In genomic region chr11:83249972-83250593, GRCh38 we compare ENCODE assay signal across 8 cellular contexts.
DNase-seq lines count a peak whose midpoint lies in the region; ATAC-seq and TF ChIP-seq lines count a peak whose summit lies in the region.

No MANE protein-coding gene starts in this region.

- H3K27me3 Mint-ChIP-seq in stimulated activated naive CD8-positive, alpha-beta T cell treated with anti-CD3 and anti-CD28 coated beads, Interleukin-15, amount 100 ng/mL, for 72 hours: no peaks in the 10 kb centered on the region

- CTCF ChIA-PET in AG04449 (lab: Yijun Ruan, JAX): interaction anchor here (0.7 to 4.7 kb wide), 36 partner anchors 8 to 577 kb away, joined by 3 to 94 read pairs (median 5); partner anchors contain the start of genes DDIAS and PRCP

- no peak overlapping the region for H3K27ac Mint-ChIP-seq in stimulated activated naive CD8-positive, alpha-beta T cell treated with anti-CD3 and anti-CD28 coated beads, Interleukin-15, amount 100 ng/mL, for 72 hours

- H3K4me3 ChIP-seq in AG04449 (ENCODE audit: low read depth, low read length): no peak overlapping the region

- H3K4me1 Mint-ChIP-seq in stimulated activated naive CD8-positive, alpha-beta T cell treated with anti-CD3 and anti-CD28 coated beads, Interleukin-15, amount 100 ng/mL, for 72 hours: peaks cover 7% of the 10 kb centered on the region

- H3K9me3 Mint-ChIP-seq in stimulated activated naive CD8-positive, alpha-beta T cell treated with anti-CD3 and anti-CD28 coated beads, Interleukin-15, amount 100 ng/mL, for 72 hours: no peaks in the 10 kb centered on the region

- DNase-seq in AG04449 (ENCODE audit: low read depth, low spot score) (no peak), ELR (ENCODE audit: low read depth) (peak; percentile 70), HCEC 1CT (peak; percentile 40), MV-4-11 (lab: John Stamatoyannopoulos, UW) (peak; percentile 10), amniotic epithelial cell (ENCODE audit: low read depth) (peak; percentile 53), hepatic stellate cell (ENCODE audit: low spot score) (peak; percentile 45), activated gamma-delta T cell (lab: John Stamatoyannopoulos, UW) (no peak)
- no peak for DNase-seq in stimulated activated naive CD8-positive, alpha-beta T cell treated with anti-CD3 and anti-CD28 coated beads, Interleukin-15, amount 100 ng/mL, for 72 hours

- no peak overlapping the region for H3K4me3 Mint-ChIP-seq in stimulated activated naive CD8-positive, alpha-beta T cell treated with anti-CD3 and anti-CD28 coated beads, Interleukin-15, amount 100 ng/mL, for 72 hours

- peak; percentile 59 for ATAC-seq in stimulated activated naive CD8-positive, alpha-beta T cell treated with anti-CD3 and anti-CD28 coated beads, Interleukin-15, amount 100 ng/mL, for 72 hours

- POLR2A ChIA-PET in AG04449 (lab: Yijun Ruan, JAX): interaction anchor here (0.6 kb wide), 1 partner anchor 342 kb away, joined by 3 read pairs; no protein-coding TSS in a partner anchor

- peak; percentile 53 for TF ChIP-seq CTCF in AG04449 (IDR thresholded peaks at IDR 0.05; ENCODE audit: insufficient read depth, low read length, missing control alignments)

Comparison
In these comparisons a context has a peak if more than half of its experiments do, and no peak if none do; other contexts are left out.
1. DNase-seq: peak in ELR (single experiment), HCEC 1CT (single experiment), MV-4-11 (single experiment), amniotic epithelial cell (single experiment) and hepatic stellate cell (single experiment); none in AG04449 (single experiment), stimulated activated naive CD8-positive, alpha-beta T cell treated with anti-CD3 and anti-CD28 coated beads, Interleukin-15, amount 100 ng/mL, for 72 hours (0 of 2) and activated gamma-delta T cell (single experiment).